Comparison of ENCODE assay signal across 17 cellular contexts in the genomic region with DNA sequence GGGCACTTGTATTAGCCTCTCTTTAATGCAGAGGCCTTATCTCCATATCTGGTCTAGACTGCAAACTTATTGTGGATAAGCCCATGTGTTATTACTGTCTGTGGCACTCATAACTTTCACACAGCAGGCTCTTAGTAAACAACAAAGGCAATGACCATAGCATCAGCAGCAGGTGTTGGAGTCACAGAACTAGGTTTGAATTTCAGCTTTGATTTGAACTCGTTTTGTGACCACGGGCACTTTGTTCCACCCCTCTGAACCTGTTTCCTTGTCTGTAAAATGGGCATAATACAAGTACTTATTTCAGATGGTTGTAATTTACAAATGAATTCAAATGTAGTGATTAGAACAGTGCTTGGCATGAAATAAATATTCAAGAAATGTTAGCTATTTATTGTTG.
"Had no signal": no experiment of that assay in that cellular context is flagged by ENCODE, and none has a peak within 500 bp of the region (broad histone marks: within the 10 kb centered on the region; RNA-seq: fewer than 3 reads in every experiment).

No MANE protein-coding gene starts in this region.

- H3K9me3 ChIP-seq: tibial artery had no signal

- H3K4me3 ChIP-seq: tibial artery had no signal

- H3K9me3 Mint-ChIP-seq: dendritic cell treated with granulocyte-macrophage colony-stimulating factor and Interleukin-4, amounts not matched to agents 40 ng/mL and 50 ng/mL, for 4 days; immature natural killer cell; neural crest cell had no signal

- H3K36me3 Mint-ChIP-seq: activated naive CD8-positive, alpha-beta T cell; immature natural killer cell had no signal

- H3K27ac ChIP-seq: tibial artery had no signal

- H3K36me3 ChIP-seq: tibial artery had no signal

- H3K27me3 ChIP-seq: tibial artery had no signal

- DNase-seq: activated CD4-positive, alpha-beta T cell treated with anti-CD3 and anti-CD28 coated beads for 1 hour; activated CD4-positive, alpha-beta T cell treated with anti-CD3 and anti-CD28 coated beads, Interleukin-2, amount 50 U/mL, for 4 hours; effector CD8-positive, alpha-beta T cell; immature natural killer cell; kidney glomerular epithelial cell; left ventricle myocardium superior; retina; stimulated activated CD4-positive, alpha-beta T cell treated with anti-CD3 and anti-CD28 coated beads, Interleukin-1b, Interleukin-23, amount 100 ng/mL, for 48 hours; stimulated activated CD8-positive, alpha-beta memory T cell treated with anti-CD3 and anti-CD28 coated beads, Interleukin-4, amount 100 ng/mL, for 48 hours; stimulated activated naive CD4-positive, alpha-beta T cell treated with Interleukin-2 at 50 U/mL for 16 hours; substantia nigra; T1000; tibial artery had no signal

- H3K4me1 ChIP-seq: tibial artery had no signal

- ATAC-seq: esophagus mucosa, left ventricle myocardium superior had no signal

- H3K4me1 Mint-ChIP-seq: immature natural killer cell had no signal

- H3K27me3 Mint-ChIP-seq: activated naive CD8-positive, alpha-beta T cell; dendritic cell treated with granulocyte-macrophage colony-stimulating factor and Interleukin-4, amounts not matched to agents 40 ng/mL and 50 ng/mL, for 4 days had no signal

- H3K4me3 Mint-ChIP-seq: activated naive CD8-positive, alpha-beta T cell; dendritic cell treated with granulocyte-macrophage colony-stimulating factor and Interleukin-4, amounts not matched to agents 40 ng/mL and 50 ng/mL, for 4 days; immature natural killer cell; neural crest cell had no signal

- H3K27ac Mint-ChIP-seq: dendritic cell treated with granulocyte-macrophage colony-stimulating factor and Interleukin-4, amounts not matched to agents 40 ng/mL and 50 ng/mL, for 4 days had no signal
